In genomic region chr1:4303303-4303702, GRCh38 we compare ENCODE assay signal across 38 cellular contexts.
"Had no signal": no experiment of that assay in that cellular context is flagged by ENCODE, and none has a peak within 500 bp of the region (broad histone marks: within the 10 kb centered on the region; RNA-seq: fewer than 3 reads in every experiment).

No MANE protein-coding gene starts in this region.

- H3K4me1 Mint-ChIP-seq: activated B cell treated with CpG ODN at 0.5 μM for 24 hours; activated CD4-positive, alpha-beta T cell treated with anti-CD3 and anti-CD28 coated beads, Interleukin-2, amount 10 ng/mL, durations not matched to agents 24 days and 14 days; activated naive CD8-positive, alpha-beta T cell treated with anti-CD3 and anti-CD28 coated beads for 36 hours; activated T-helper 17 cell treated with anti-CD3 and anti-CD28 coated beads, Interleukin-2, amount 50 U/mL, for 72 hours; central memory CD8-positive, alpha-beta T cell had no signal

- DNase-seq: activated B cell treated with CpG ODN at 0.5 μM for 24 hours; activated CD4-positive, alpha-beta memory T cell treated with anti-CD3 and anti-CD28 coated beads for 36 hours; activated CD4-positive, alpha-beta T cell treated with anti-CD3 and anti-CD28 coated beads for 4 hours; activated CD4-positive, alpha-beta T cell treated with anti-CD3 and anti-CD28 coated beads, Interleukin-2, amount 10 ng/mL, durations not matched to agents 24 days and 14 days; activated CD4-positive, alpha-beta T cell treated with anti-CD3 and anti-CD28 coated beads, Interleukin-2, amount 50 U/mL, for 1 hour; activated CD4-positive, alpha-beta T cell treated with anti-CD3 and anti-CD28 coated beads, Interleukin-2, amount 50 U/mL, for 4 hours; activated CD4-positive, CD25-positive, alpha-beta regulatory T cell treated with anti-CD3 and anti-CD28 coated beads, Interleukin-2, amount 50 U/mL, for 72 hours; activated CD8-positive, alpha-beta memory T cell treated with anti-CD3 and anti-CD28 coated beads, Interleukin-2, amount 50 U/mL, for 4 hours; activated CD8-positive, alpha-beta T cell treated with anti-CD3 and anti-CD28 coated beads for 36 hours; activated effector memory CD4-positive, alpha-beta T cell treated with anti-CD3 and anti-CD28 coated beads, Interleukin-2, amount 50 U/mL, for 16 hours; activated gamma-delta T cell treated with Interleukin-2 at 50 U/mL for 16 hours; activated naive CD4-positive, alpha-beta T cell; activated naive CD4-positive, alpha-beta T cell treated with anti-CD3 and anti-CD28 coated beads for 36 hours; activated naive CD4-positive, alpha-beta T cell treated with anti-CD3 and anti-CD28 coated beads, Interleukin-2, amount 50 U/mL, for 16 hours; activated naive CD8-positive, alpha-beta T cell treated with anti-CD3 and anti-CD28 coated beads for 36 hours; activated T-cell treated with anti-CD3 and anti-CD28 coated beads for 4 hours; activated T-cell treated with anti-CD3 and anti-CD28 coated beads, Interleukin-2, amount 50 U/mL, for 1 hour; activated T-cell treated with anti-CD3 and anti-CD28 coated beads, Interleukin-2, amount 50 U/mL, for 4 hours; activated T-cell treated with anti-CD3 and anti-CD28 coated beads, Interleukin-2, amount 50 U/mL, for 72 hours; adrenal gland; amniotic stem cell; aorta; body of pancreas; brain microvascular endothelial cell; caudate nucleus; SW 1271; T-helper 1 cell; T-helper 2 cell; T-helper 9 cell had no signal

- H3K9me3 ChIP-seq: adrenal gland, body of pancreas had no signal

- H3K27me3 Mint-ChIP-seq: activated B cell treated with CpG ODN at 0.5 μM for 24 hours; activated CD4-positive, alpha-beta memory T cell treated with anti-CD3 and anti-CD28 coated beads for 36 hours; activated CD4-positive, alpha-beta T cell treated with anti-CD3 and anti-CD28 coated beads, Interleukin-2, amount 10 ng/mL, durations not matched to agents 24 days and 14 days; activated CD8-positive, alpha-beta T cell treated with anti-CD3 and anti-CD28 coated beads for 36 hours; activated T-helper 17 cell treated with anti-CD3 and anti-CD28 coated beads, Interleukin-2, amount 50 U/mL, for 72 hours had no signal

- H3K4me1 ChIP-seq: adrenal gland, body of pancreas, breast epithelium had no signal

- H3K27me3 ChIP-seq: adrenal gland, body of pancreas, brain microvascular endothelial cell, breast epithelium had no signal

- ATAC-seq: activated CD8-positive, alpha-beta T cell treated with anti-CD3 and anti-CD28 coated beads for 36 hours; activated naive CD4-positive, alpha-beta T cell treated with anti-CD3 and anti-CD28 coated beads, Interleukin-2, amount 50 U/mL, for 72 hours; activated T-cell treated with anti-CD3 and anti-CD28 coated beads, Interleukin-2, amount 50 U/mL, for 4 hours; activated T-cell treated with anti-CD3 and anti-CD28 coated beads, Interleukin-2, amount 50 U/mL, for 72 hours; activated T-helper 17 cell treated with anti-CD3 and anti-CD28 coated beads, Interleukin-2, amount 50 U/mL, for 72 hours; body of pancreas had no signal

- H3K4me3 ChIP-seq: adrenal gland, body of pancreas, breast epithelium had no signal

- H3K27ac ChIP-seq: adrenal gland, body of pancreas, brain microvascular endothelial cell, breast epithelium, VCaP had no signal

- H3K9me3 Mint-ChIP-seq: activated T-helper 17 cell treated with anti-CD3 and anti-CD28 coated beads, Interleukin-2, amount 50 U/mL, for 72 hours had no signal

- FAIRE-seq: TTC549 had no signal

- H3K27ac Mint-ChIP-seq: activated B cell treated with CpG ODN at 0.5 μM for 24 hours; activated CD4-positive, alpha-beta memory T cell treated with anti-CD3 and anti-CD28 coated beads for 36 hours; activated CD4-positive, alpha-beta T cell treated with anti-CD3 and anti-CD28 coated beads, Interleukin-2, amount 10 ng/mL, durations not matched to agents 24 days and 14 days; activated CD8-positive, alpha-beta T cell treated with anti-CD3 and anti-CD28 coated beads for 36 hours; activated naive CD4-positive, alpha-beta T cell treated with anti-CD3 and anti-CD28 coated beads for 36 hours; activated naive CD4-positive, alpha-beta T cell treated with anti-CD3 and anti-CD28 coated beads, Interleukin-2, amount 50 U/mL, for 72 hours; activated naive CD8-positive, alpha-beta T cell treated with anti-CD3 and anti-CD28 coated beads for 36 hours; activated T-cell treated with anti-CD3 and anti-CD28 coated beads, Interleukin-2, amount 50 U/mL, for 72 hours; activated T-helper 1 cell treated with anti-CD3 and anti-CD28 coated beads, Interleukin-12 subunit alpha, Interleukin-12 subunit beta, Interleukin-2, Interleukin-4 antibody, amounts not matched to agents 30 ng/mL and 10 ng/mL and 1 ng/mL, durations not matched to agents 14 hours and 24 hours and 36 hours; activated T-helper 17 cell treated with anti-CD3 and anti-CD28 coated beads, Interleukin-2, amount 50 U/mL, for 72 hours; T-helper 1 cell treated with Interleukin-12 subunit alpha and Interleukin-12 subunit beta and Interleukin-4 antibody, amounts not matched to agents 30 μg/mL and 1 μg/mL, for 36 hours; T-helper 2 cell treated with Interferon-gamma antibody and Interleukin-4, amounts not matched to agents 5 μg/mL and 100 μg/mL, for 36 hours had no signal

- H3K4me3 Mint-ChIP-seq: activated B cell treated with CpG ODN at 0.5 μM for 24 hours; activated CD4-positive, alpha-beta memory T cell treated with anti-CD3 and anti-CD28 coated beads for 36 hours; activated CD4-positive, alpha-beta T cell treated with anti-CD3 and anti-CD28 coated beads, Interleukin-2, amount 10 ng/mL, durations not matched to agents 24 days and 14 days; activated CD8-positive, alpha-beta T cell treated with anti-CD3 and anti-CD28 coated beads for 36 hours; activated naive CD4-positive, alpha-beta T cell treated with anti-CD3 and anti-CD28 coated beads for 36 hours; activated naive CD8-positive, alpha-beta T cell treated with anti-CD3 and anti-CD28 coated beads for 36 hours; activated T-cell treated with anti-CD3 and anti-CD28 coated beads, Interleukin-2, amount 50 U/mL, for 4 hours; activated T-cell treated with anti-CD3 and anti-CD28 coated beads, Interleukin-2, amount 50 U/mL, for 72 hours; activated T-helper 1 cell treated with anti-CD3 and anti-CD28 coated beads, Interleukin-12 subunit alpha, Interleukin-12 subunit beta, Interleukin-2, Interleukin-4 antibody, amounts not matched to agents 30 ng/mL and 10 ng/mL and 1 ng/mL, durations not matched to agents 14 hours and 24 hours and 36 hours; activated T-helper 17 cell treated with anti-CD3 and anti-CD28 coated beads, Interleukin-2, amount 50 U/mL, for 72 hours; central memory CD8-positive, alpha-beta T cell; T-helper 1 cell treated with Interleukin-12 subunit alpha and Interleukin-12 subunit beta and Interleukin-4 antibody, amounts not matched to agents 30 μg/mL and 1 μg/mL, for 36 hours; T-helper 2 cell treated with Interferon-gamma antibody and Interleukin-4, amounts not matched to agents 5 μg/mL and 100 μg/mL, for 36 hours had no signal

- H3K36me3 ChIP-seq: adrenal gland, brain microvascular endothelial cell, breast epithelium had no signal

- H3K36me3 Mint-ChIP-seq: activated CD4-positive, alpha-beta memory T cell treated with anti-CD3 and anti-CD28 coated beads for 36 hours; activated naive CD4-positive, alpha-beta T cell treated with anti-CD3 and anti-CD28 coated beads, Interleukin-2, amount 50 U/mL, for 72 hours; activated naive CD8-positive, alpha-beta T cell treated with anti-CD3 and anti-CD28 coated beads for 36 hours had no signal
